Comparison of ENCODE assay signal across 8 cellular contexts in the genomic region with DNA sequence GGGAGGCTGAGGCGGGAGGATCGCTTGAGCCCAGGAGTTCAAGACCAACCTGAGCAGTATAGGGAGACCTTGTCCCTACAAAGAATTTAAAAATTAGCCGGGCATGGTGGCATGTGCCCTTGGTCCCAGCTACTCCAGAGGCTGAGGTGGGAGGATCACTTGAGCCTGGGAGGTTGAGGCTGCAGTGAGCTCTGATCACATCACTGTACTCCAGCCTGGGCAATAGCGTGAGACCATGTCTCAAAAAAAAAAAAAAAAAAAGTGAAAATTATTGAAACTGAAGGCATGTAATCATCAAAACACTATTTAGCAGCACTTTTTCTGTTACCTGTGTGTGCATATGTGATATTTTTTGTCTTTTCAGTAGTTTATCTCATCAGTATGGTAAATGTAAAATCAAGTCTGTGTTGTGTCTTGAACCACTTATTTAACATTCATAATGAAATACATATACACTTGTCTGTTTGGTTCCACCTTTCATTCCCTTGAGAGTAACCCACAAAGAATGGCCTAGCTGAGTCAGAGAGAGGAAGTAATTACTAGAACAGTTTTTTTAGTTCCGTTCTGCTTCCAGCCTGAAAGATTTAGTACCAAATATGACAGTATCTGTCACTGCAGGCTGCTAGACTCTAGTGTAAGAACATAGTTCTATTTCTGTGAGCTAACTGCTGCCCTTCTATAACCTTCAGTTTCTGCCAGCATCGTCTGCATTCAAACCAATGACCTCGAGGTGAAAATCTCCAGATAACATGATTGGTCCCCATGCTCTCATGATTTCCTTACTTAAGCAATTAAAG.
A peak's percentile ranks its signal among the peaks of the same experiment; 100 is the strongest.
DNase-seq lines count a peak whose midpoint lies in the region; ATAC-seq lines count a peak whose summit lies in the region.

No MANE protein-coding gene starts in this region.

- peak; percentile 32 for DNase-seq in ACHN
- peak; percentile 46 for DNase-seq in SIG-M5 (lab: John Stamatoyannopoulos, UW)
- no peak for DNase-seq in Right ventricle myocardium superior
- DNase-seq in anterior cingulate cortex (lab: John Stamatoyannopoulos, UW) = no peak
- DNase-seq in DMS153 (lab: John Stamatoyannopoulos, UW) = no peak
- no peak for DNase-seq in RPMI8226

- intact Hi-C loops in Right ventricle myocardium superior (cut with DNase I) = no loop called here

- ATAC-seq in GM18909 (IDR thresholded peaks at IDR 0.05; ENCODE audit: poor library complexity, unreplicated experiment) (peak; percentile 98), HG03064 (IDR thresholded peaks at IDR 0.05; ENCODE audit: low read depth, unreplicated experiment) (peak; percentile 99), Right ventricle myocardium superior (ENCODE audit: poor library complexity) (peak; percentile 83)

- in situ Hi-C loops in ACHN (cut with HindIII; ENCODE audit: low pct_ligation_motif_present, low pct_unique_long_range_greater_than_20kb, low sequenced_read_pairs) = no loop called here

Comparison
In these comparisons a context has a peak if more than half of its experiments do, and no peak if none do; other contexts are left out.
1. DNase-seq: peak in ACHN (single experiment) and SIG-M5 (single experiment); none in Right ventricle myocardium superior (single experiment), anterior cingulate cortex (0 of 58), DMS153 (single experiment) and RPMI8226 (single experiment).
2. Peak in every context shown above with its lines, with median percentiles within 50 percentile points of each other: ATAC-seq.